In genomic region chr2:136013962-136014361, GRCh38 we compare ENCODE assay signal across 15 cellular contexts. TPM values are rescaled to one million over a fixed set of nuclear protein-coding genes. Genes with fewer than 3 reads are reported as not detected.
A peak's percentile ranks its signal among the peaks of the same experiment; 100 is the strongest.
DNase-seq lines count a peak whose midpoint lies in the region; ATAC-seq, FAIRE-seq and TF ChIP-seq lines count a peak whose summit lies in the region.
"Had no signal": no experiment of that assay in that cellular context is flagged by ENCODE, and none has a peak within 500 bp of the region (broad histone marks: within the 10 kb centered on the region; RNA-seq: fewer than 3 reads in every experiment).

No MANE protein-coding gene starts in this region.

- ATAC-seq in GM18520 (IDR thresholded peaks at IDR 0.05; ENCODE audit: unreplicated experiment), result no peak
- ATAC-seq in HG03139 (IDR thresholded peaks at IDR 0.05; ENCODE audit: unreplicated experiment), result no peak

- no peak for FAIRE-seq in astrocyte (lab: Jason Lieb, UNC)

- H3K27me3 ChIP-seq in astrocyte (ENCODE audit: insufficient read depth, low read length) (peaks cover 2% of the 10 kb centered on the region), kidney epithelial cell (ENCODE audit: control insufficient read depth, insufficient read depth, low read length) (no peaks in the 10 kb centered on the region)

- H3K36me3 ChIP-seq in astrocyte (ENCODE audit: insufficient read depth, low read length), result no peaks in the 10 kb centered on the region
- no peaks in the 10 kb centered on the region for H3K36me3 ChIP-seq in kidney epithelial cell (ENCODE audit: control insufficient read depth, insufficient read depth, low read length)

- no peak overlapping the region for H3K4me3 Mint-ChIP-seq in Calu3 (ENCODE audit: low read depth, unreplicated experiment)
- peak overlapping the region; percentile 62 for H3K4me3 Mint-ChIP-seq in astrocyte (ENCODE audit: unreplicated experiment)
- peak overlapping the region; percentile 16 for H3K4me3 Mint-ChIP-seq in progenitor cell of endocrine pancreas (ENCODE audit: low read depth)
- H3K4me3 Mint-ChIP-seq: activated CD4-positive, alpha-beta T cell treated with anti-CD3 and anti-CD28 coated beads, Interleukin-2, amount 10 ng/mL, durations not matched to agents 24 days and 14 days; activated T-helper 1 cell treated with anti-CD3 and anti-CD28 coated beads, Interleukin-12 subunit alpha, Interleukin-12 subunit beta, Interleukin-2, Interleukin-4 antibody, amounts not matched to agents 30 ng/mL and 10 ng/mL and 1 ng/mL, durations not matched to agents 14 hours and 24 hours and 36 hours; memory B cell had no signal

- no peaks in the 10 kb centered on the region for H3K9me3 Mint-ChIP-seq in Calu3 (ENCODE audit: low read depth, unreplicated experiment)
- peaks cover 5% of the 10 kb centered on the region for H3K9me3 Mint-ChIP-seq in astrocyte (ENCODE audit: unreplicated experiment)
- no peaks in the 10 kb centered on the region for H3K9me3 Mint-ChIP-seq in progenitor cell of endocrine pancreas (ENCODE audit: low read depth)
- H3K9me3 Mint-ChIP-seq: memory B cell had no signal

- DNase-seq in Calu3 (peak; percentile 6), astrocyte (ENCODE audit: low read depth) (no peak), kidney epithelial cell (ENCODE audit: low read depth) (peak; percentile 35), progenitor cell of endocrine pancreas (ENCODE audit: low spot score, unreplicated experiment) (no peak), hepatic stellate cell (ENCODE audit: low spot score) (no peak)
- DNase-seq in activated CD8-positive, alpha-beta memory T cell treated with anti-CD3 and anti-CD28 coated beads for 24 hours, result no peak
- DNase-seq: activated CD4-positive, alpha-beta T cell treated with anti-CD3 and anti-CD28 coated beads, Interleukin-2, amount 10 ng/mL, durations not matched to agents 24 days and 14 days; glutamatergic neuron; NCI-H2227 treated with DMSO at 0.1 percent for 48 hours; stimulated activated CD4-positive, alpha-beta T cell treated with anti-CD3 and anti-CD28 coated beads, Interleukin-2, amount 100 ng/mL, for 24 hours; T-helper 2 cell had no signal

- TF ChIP-seq CTCF in Calu3 (IDR thresholded peaks at IDR 0.05; ENCODE audit: unreplicated experiment) (no peak), astrocyte (IDR thresholded peaks at IDR 0.05; ENCODE audit: insufficient read depth, low read depth, low read length) (no peak), kidney epithelial cell (IDR thresholded peaks at IDR 0.05; ENCODE audit: insufficient read depth, low read length, poor library complexity, severe bottlenecking) (peak; percentile 38), progenitor cell of endocrine pancreas (IDR thresholded peaks at IDR 0.05; ENCODE audit: unreplicated experiment) (no peak)

- BruUV-seq in Calu3 (replicated peaks; lab: Mats Ljungman, UMichigan), result no TSS peak

- H3K9ac ChIP-seq in astrocyte (ENCODE audit: low read length), result no peak overlapping the region

- CTCF ChIA-PET in Calu3 (lab: Charles Lee), result no interaction called here

- no peak overlapping the region for H3K27ac Mint-ChIP-seq in Calu3 (ENCODE audit: unreplicated experiment)
- no peak overlapping the region for H3K27ac Mint-ChIP-seq in astrocyte (ENCODE audit: unreplicated experiment)
- peak overlapping the region; percentile 66 for H3K27ac Mint-ChIP-seq in progenitor cell of endocrine pancreas
- H3K27ac Mint-ChIP-seq: activated CD4-positive, alpha-beta T cell treated with anti-CD3 and anti-CD28 coated beads, Interleukin-2, amount 10 ng/mL, durations not matched to agents 24 days and 14 days; activated T-helper 1 cell treated with anti-CD3 and anti-CD28 coated beads, Interleukin-12 subunit alpha, Interleukin-12 subunit beta, Interleukin-2, Interleukin-4 antibody, amounts not matched to agents 30 ng/mL and 10 ng/mL and 1 ng/mL, durations not matched to agents 14 hours and 24 hours and 36 hours; memory B cell had no signal

- H3K9me3 ChIP-seq in astrocyte (ENCODE audit: insufficient read depth, low read depth, low read length), result no peaks in the 10 kb centered on the region

- no peak overlapping the region for H2AFZ ChIP-seq in astrocyte (ENCODE audit: low read depth, low read length)

- no peaks in the 10 kb centered on the region for H3K79me2 ChIP-seq in astrocyte (ENCODE audit: insufficient read depth, low read length)

- H3K36me3 Mint-ChIP-seq in Calu3 (ENCODE audit: insufficient read depth, unreplicated experiment) (no peaks in the 10 kb centered on the region), astrocyte (ENCODE audit: low read depth, unreplicated experiment) (no peaks in the 10 kb centered on the region), progenitor cell of endocrine pancreas (ENCODE audit: insufficient read depth) (no peaks in the 10 kb centered on the region)
- H3K36me3 Mint-ChIP-seq: memory B cell had no signal

- H3K4me2 ChIP-seq in astrocyte (ENCODE audit: low read length), result no peak overlapping the region

- H3K4me1 Mint-ChIP-seq in Calu3 (ENCODE audit: low read depth, unreplicated experiment) (peaks cover 19% of the 10 kb centered on the region), astrocyte (ENCODE audit: low read depth, unreplicated experiment) (peaks cover 10% of the 10 kb centered on the region), progenitor cell of endocrine pancreas (ENCODE audit: low read depth) (peaks cover 20% of the 10 kb centered on the region)

- no peaks in the 10 kb centered on the region for H3K27me3 Mint-ChIP-seq in Calu3 (ENCODE audit: unreplicated experiment)
- no peaks in the 10 kb centered on the region for H3K27me3 Mint-ChIP-seq in astrocyte (ENCODE audit: low read depth, unreplicated experiment)
- no peaks in the 10 kb centered on the region for H3K27me3 Mint-ChIP-seq in progenitor cell of endocrine pancreas
- H3K27me3 Mint-ChIP-seq: activated CD4-positive, alpha-beta T cell treated with anti-CD3 and anti-CD28 coated beads, Interleukin-2, amount 10 ng/mL, durations not matched to agents 24 days and 14 days; memory B cell had no signal

- intact Hi-C loops in Calu3 (cut with micrococcal nuclease; ENCODE audit: unreplicated experiment), result loop anchor here (2.0 kb wide), 1 partner anchor 365 kb away; no protein-coding TSS in a partner anchor

- H3K4me1 ChIP-seq in astrocyte (ENCODE audit: insufficient read depth, low read length), result peaks cover 5% of the 10 kb centered on the region

- no peak overlapping the region for H3K27ac ChIP-seq in astrocyte (ENCODE audit: low read depth, low read length)

- no peak overlapping the region for H3K4me3 ChIP-seq in astrocyte (ENCODE audit: insufficient read depth, low read depth, low read length)
- H3K4me3 ChIP-seq in kidney epithelial cell (ENCODE audit: low read depth, low read length), result no peak overlapping the region

- no peaks in the 10 kb centered on the region for H4K20me1 ChIP-seq in astrocyte (ENCODE audit: insufficient read depth, low read length)

RNA-seq across cellular contexts. Expression of gene DARS1, which starts 28.5 kb away (rescaled TPM):
- total RNA-seq in Calu3 (2022), result 57.5 and 63.3 TPM in 2 replicates
- 36.6 and 37.9 TPM in 2 replicates for total RNA-seq in astrocyte
- total RNA-seq in kidney epithelial cell, result 69.4 and 69.7 TPM in 2 replicates
- total RNA-seq in progenitor cell of endocrine pancreas, result 65.0 and 69.7 TPM in 2 replicates

Comparison
In these comparisons a context has a peak if more than half of its experiments do, and no peak if none do; other contexts are left out.
1. DNase-seq: peak in Calu3 (single experiment) and kidney epithelial cell (single experiment); none in astrocyte (single experiment), progenitor cell of endocrine pancreas (single experiment), activated CD8-positive, alpha-beta memory T cell treated with anti-CD3 and anti-CD28 coated beads for 24 hours (single experiment) and hepatic stellate cell (single experiment).